Comparison of ENCODE assay signal across 1 cellular context in genomic region chr1:110341146-110341871, GRCh38.
A peak's percentile ranks its signal among the peaks of the same experiment; 100 is the strongest.
TF ChIP-seq lines count a peak whose summit lies in the region.

No MANE protein-coding gene starts in this region.

TF ChIP-seq in HepG2, 621 proteins besides CTCF, POLR2A, EP300 and RAD21:
- TF ChIP-seq EZH2 (conservative IDR thresholded peaks at IDR 0.05; ENCODE audit: low read depth, low read length) (no peak), PAX8 (CRISPR knock-in tag; IDR thresholded peaks at IDR 0.05; ENCODE audit: borderline replicate concordance) (no peak), ZNF564 (CRISPR knock-in tag; IDR thresholded peaks at IDR 0.05) (no peak), PRPF4 (IDR thresholded peaks at IDR 0.05; ENCODE audit: low read depth, low read length, poor library complexity, severe bottlenecking) (peak; percentile 84), ZNF503 (CRISPR knock-in tag; IDR thresholded peaks at IDR 0.05) (no peak), ZBTB38 (CRISPR knock-in tag; IDR thresholded peaks at IDR 0.05) (peak; percentile 92), ZEB1 (IDR thresholded peaks at IDR 0.05; ENCODE audit: insufficient replicate concordance, low read depth) (no peak), ZNF20 (CRISPR knock-in tag; IDR thresholded peaks at IDR 0.05) (no peak), ZNF451 (CRISPR knock-in tag; IDR thresholded peaks at IDR 0.05) (no peak), SNAPC5 (CRISPR knock-in tag; IDR thresholded peaks at IDR 0.05; ENCODE audit: borderline replicate concordance) (no peak), ZNF350 (CRISPR knock-in tag; IDR thresholded peaks at IDR 0.05; ENCODE audit: borderline replicate concordance, low read depth) (no peak), ZNF780A (CRISPR knock-in tag; IDR thresholded peaks at IDR 0.05) (no peak), SMAD9 (CRISPR knock-in tag; IDR thresholded peaks at IDR 0.05) (0 out of 2 replicates have a peak, but pooled peaks have one; percentile 9), ZNF317 (CRISPR knock-in tag; IDR thresholded peaks at IDR 0.05) (no peak), HNRNPK (IDR thresholded peaks at IDR 0.05; ENCODE audit: low read depth, low read length, poor library complexity, severe bottlenecking) (no peak), ZC3H13 (CRISPR knock-in tag; IDR thresholded peaks at IDR 0.05) (peak; percentile 79), ZNF605 (CRISPR knock-in tag; IDR thresholded peaks at IDR 0.05) (no peak), RBFOX2 (IDR thresholded peaks at IDR 0.05; ENCODE audit: low read depth, low read length) (0 out of 2 replicates have a peak, but pooled peaks have one; percentile 20), ESRRA (CRISPR knock-in tag; IDR thresholded peaks at IDR 0.05; ENCODE audit: low read depth) (no peak), SALL1 (CRISPR knock-in tag; IDR thresholded peaks at IDR 0.05) (0 out of 2 replicates have a peak, but pooled peaks have one; percentile 12), ZNF782 (CRISPR knock-in tag; IDR thresholded peaks at IDR 0.05; ENCODE audit: borderline replicate concordance) (no peak), ZNF343 (CRISPR knock-in tag; IDR thresholded peaks at IDR 0.05) (no peak), ZNF263 (CRISPR knock-in tag; IDR thresholded peaks at IDR 0.05) (no peak), RARG (CRISPR knock-in tag; IDR thresholded peaks at IDR 0.05; ENCODE audit: low read depth) (no peak), ZNF367 (CRISPR knock-in tag; IDR thresholded peaks at IDR 0.05; ENCODE audit: borderline replicate concordance) (no peak), ZNF709 (CRISPR knock-in tag; IDR thresholded peaks at IDR 0.05) (no peak), ZNF331 (CRISPR knock-in tag; IDR thresholded peaks at IDR 0.05) (no peak), MEF2D (CRISPR knock-in tag; IDR thresholded peaks at IDR 0.05) (no peak), ZNF75D (CRISPR knock-in tag; IDR thresholded peaks at IDR 0.05; ENCODE audit: borderline replicate concordance) (no peak)
- TF ChIP-seq, protein P1, sequence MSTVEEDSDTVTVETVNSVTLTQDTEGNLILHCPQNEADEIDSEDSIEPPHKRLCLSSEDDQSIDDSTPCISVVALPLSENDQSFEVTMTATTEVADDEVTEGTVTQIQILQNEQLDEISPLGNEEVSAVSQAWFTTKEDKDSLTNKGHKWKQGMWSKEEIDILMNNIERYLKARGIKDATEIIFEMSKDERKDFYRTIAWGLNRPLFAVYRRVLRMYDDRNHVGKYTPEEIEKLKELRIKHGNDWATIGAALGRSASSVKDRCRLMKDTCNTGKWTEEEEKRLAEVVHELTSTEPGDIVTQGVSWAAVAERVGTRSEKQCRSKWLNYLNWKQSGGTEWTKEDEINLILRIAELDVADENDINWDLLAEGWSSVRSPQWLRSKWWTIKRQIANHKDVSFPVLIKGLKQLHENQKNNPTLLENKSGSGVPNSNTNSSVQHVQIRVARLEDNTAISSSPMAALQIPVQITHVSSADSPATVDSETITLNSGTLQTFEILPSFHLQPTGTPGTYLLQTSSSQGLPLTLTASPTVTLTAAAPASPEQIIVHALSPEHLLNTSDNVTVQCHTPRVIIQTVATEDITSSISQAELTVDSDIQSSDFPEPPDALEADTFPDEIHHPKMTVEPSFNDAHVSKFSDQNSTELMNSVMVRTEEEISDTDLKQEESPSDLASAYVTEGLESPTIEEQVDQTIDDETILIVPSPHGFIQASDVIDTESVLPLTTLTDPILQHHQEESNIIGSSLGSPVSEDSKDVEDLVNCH (CRISPR knock-in tag; IDR thresholded peaks at IDR 0.05): no peak
- TF ChIP-seq, protein P2, sequence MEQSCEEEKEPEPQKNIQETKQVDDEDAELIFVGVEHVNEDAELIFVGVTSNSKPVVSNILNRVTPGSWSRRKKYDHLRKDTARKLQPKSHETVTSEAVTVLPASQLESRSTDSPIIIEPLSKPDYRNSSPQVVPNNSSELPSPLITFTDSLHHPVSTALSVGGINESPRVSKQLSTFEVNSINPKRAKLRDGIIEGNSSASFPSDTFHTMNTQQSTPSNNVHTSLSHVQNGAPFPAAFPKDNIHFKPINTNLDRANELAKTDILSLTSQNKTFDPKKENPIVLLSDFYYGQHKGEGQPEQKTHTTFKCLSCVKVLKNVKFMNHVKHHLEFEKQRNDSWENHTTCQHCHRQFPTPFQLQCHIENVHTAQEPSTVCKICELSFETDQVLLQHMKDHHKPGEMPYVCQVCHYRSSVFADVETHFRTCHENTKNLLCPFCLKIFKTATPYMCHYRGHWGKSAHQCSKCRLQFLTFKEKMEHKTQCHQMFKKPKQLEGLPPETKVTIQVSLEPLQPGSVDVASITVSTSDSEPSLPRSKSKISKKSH (CRISPR knock-in tag; IDR thresholded peaks at IDR 0.05; ENCODE audit: borderline replicate concordance): peak; percentile 9; the same call in 1 of the 2 replicates
- TF ChIP-seq, protein P3, sequence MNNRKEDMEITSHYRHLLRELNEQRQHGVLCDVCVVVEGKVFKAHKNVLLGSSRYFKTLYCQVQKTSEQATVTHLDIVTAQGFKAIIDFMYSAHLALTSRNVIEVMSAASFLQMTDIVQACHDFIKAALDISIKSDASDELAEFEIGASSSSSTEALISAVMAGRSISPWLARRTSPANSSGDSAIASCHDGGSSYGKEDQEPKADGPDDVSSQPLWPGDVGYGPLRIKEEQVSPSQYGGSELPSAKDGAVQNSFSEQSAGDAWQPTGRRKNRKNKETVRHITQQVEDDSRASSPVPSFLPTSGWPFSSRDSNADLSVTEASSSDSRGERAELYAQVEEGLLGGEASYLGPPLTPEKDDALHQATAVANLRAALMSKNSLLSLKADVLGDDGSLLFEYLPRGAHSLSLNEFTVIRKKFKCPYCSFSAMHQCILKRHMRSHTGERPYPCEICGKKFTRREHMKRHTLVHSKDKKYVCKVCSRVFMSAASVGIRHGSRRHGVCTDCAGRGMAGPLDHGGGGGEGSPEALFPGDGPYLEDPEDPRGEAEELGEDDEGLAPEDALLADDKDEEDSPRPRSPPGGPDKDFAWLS (CRISPR knock-in tag; IDR thresholded peaks at IDR 0.05; ENCODE audit: borderline replicate concordance): no peak
- TF ChIP-seq, protein P4, sequence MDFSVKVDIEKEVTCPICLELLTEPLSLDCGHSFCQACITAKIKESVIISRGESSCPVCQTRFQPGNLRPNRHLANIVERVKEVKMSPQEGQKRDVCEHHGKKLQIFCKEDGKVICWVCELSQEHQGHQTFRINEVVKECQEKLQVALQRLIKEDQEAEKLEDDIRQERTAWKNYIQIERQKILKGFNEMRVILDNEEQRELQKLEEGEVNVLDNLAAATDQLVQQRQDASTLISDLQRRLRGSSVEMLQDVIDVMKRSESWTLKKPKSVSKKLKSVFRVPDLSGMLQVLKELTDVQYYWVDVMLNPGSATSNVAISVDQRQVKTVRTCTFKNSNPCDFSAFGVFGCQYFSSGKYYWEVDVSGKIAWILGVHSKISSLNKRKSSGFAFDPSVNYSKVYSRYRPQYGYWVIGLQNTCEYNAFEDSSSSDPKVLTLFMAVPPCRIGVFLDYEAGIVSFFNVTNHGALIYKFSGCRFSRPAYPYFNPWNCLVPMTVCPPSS (IDR thresholded peaks at IDR 0.05): no peak
- TF ChIP-seq, protein P5, sequence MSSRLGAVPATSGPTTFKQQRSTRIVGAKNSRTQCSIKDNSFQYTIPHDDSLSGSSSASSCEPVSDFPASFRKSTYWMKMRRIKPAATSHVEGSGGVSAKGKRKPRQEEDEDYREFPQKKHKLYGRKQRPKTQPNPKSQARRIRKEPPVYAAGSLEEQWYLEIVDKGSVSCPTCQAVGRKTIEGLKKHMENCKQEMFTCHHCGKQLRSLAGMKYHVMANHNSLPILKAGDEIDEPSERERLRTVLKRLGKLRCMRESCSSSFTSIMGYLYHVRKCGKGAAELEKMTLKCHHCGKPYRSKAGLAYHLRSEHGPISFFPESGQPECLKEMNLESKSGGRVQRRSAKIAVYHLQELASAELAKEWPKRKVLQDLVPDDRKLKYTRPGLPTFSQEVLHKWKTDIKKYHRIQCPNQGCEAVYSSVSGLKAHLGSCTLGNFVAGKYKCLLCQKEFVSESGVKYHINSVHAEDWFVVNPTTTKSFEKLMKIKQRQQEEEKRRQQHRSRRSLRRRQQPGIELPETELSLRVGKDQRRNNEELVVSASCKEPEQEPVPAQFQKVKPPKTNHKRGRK (CRISPR knock-in tag; IDR thresholded peaks at IDR 0.05): no peak
